ENCODE assay signal across 8 cellular contexts in the genomic region with DNA sequence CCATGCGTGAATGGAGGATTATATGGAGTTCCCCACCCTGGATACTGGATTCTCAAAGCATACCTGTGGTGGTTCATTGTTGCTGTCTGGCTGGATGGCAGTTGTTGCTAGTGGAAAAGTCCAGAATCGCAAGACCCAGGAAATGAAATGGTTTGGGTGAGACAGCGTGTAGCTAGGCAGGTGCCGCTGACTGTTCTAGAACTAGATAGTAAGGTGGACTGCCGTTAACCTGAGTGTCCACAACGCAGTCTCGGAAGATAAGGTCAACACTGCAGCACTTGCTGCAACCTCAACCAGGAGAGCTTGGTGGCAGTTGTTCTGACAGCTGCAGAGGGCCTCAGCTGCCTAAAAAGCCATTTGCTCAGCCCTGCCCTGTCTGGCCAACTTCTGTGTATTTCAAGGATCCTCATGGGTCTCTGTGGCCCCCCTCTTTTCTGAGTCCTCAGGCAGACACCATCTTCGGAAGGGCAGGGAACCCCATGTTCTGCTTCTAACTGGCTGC. TPM values are rescaled to one million over a fixed set of nuclear protein-coding genes. Genes with fewer than 3 reads are reported as not detected.
DNase-seq lines count a peak whose midpoint lies in the region; ATAC-seq and TF ChIP-seq lines count a peak whose summit lies in the region.

No MANE protein-coding gene starts in this region.

- intact Hi-C loops in HCT116 (cut with micrococcal nuclease) (loop anchor here (5.0 kb wide), 1 partner anchor 87 kb away; no protein-coding TSS in a partner anchor), right cardiac atrium (cut with DNase I) (loop anchor here in 1 of 4 donors (2.0 kb wide), 1 partner anchor 19 kb away; no protein-coding TSS in a partner anchor)

- DNase-seq in HCT116 (ENCODE audit: low read depth, low spot score) (no peak), T-helper 17 cell (no peak), right cardiac atrium (peak in 1 of 3 donors; percentile 69), D341Med (ENCODE audit: low spot score) (no peak), SKM-1 treated with dmso at 0.1 percent for 144 hours (lab: John Stamatoyannopoulos, UW; ENCODE audit: unreplicated experiment) (no peak)

- no peak for TF ChIP-seq RAD21 in HCT116 (IDR thresholded peaks at IDR 0.05; ENCODE audit: low read depth)

- CTCF ChIA-PET in HCT116 (lab: Charles Lee), result interaction anchor here (1.2 to 1.5 kb wide), 4 partner anchors 16 to 131 kb away, joined by 3 to 6 read pairs (median 4); no protein-coding TSS in a partner anchor

- H3K36me3 Mint-ChIP-seq in T-helper 17 cell (ENCODE audit: low read depth), result no peaks in the 10 kb centered on the region

- H3K4me2 ChIP-seq in HCT116 (ENCODE audit: low read length), result peak overlapping the region; percentile 72

- TF ChIP-seq CTCF in HCT116 (IDR thresholded peaks at IDR 0.05 in 2 of 3, conservative IDR thresholded peaks at IDR 0.05 in 1 of 3; ENCODE audit: borderline replicate concordance in 1 of 3, insufficient read depth in 1 of 3, low read depth in 2 of 3, low read length in 2 of 3), result no peak

- peaks cover 30% of the 10 kb centered on the region for H3K4me1 Mint-ChIP-seq in T-helper 17 cell

- peak overlapping the region; percentile 98 for H3K27ac Mint-ChIP-seq in T-helper 17 cell

- H3K36me3 ChIP-seq in HCT116 (ENCODE audit: control insufficient read depth in 1 of 2, insufficient read depth in 2 of 2, low read length in 2 of 2) (no peaks in the 10 kb centered on the region), skeletal muscle tissue (ENCODE audit: control insufficient read depth in 3 of 3, insufficient read depth in 3 of 3, low read length in 3 of 3) (no peaks in the 10 kb centered on the region)

- peak overlapping the region; percentile 87 for H3K27ac ChIP-seq in HCT116 (ENCODE audit: low read depth, low read length)
- peak overlapping the region; percentile 100 for H3K27ac ChIP-seq in right cardiac atrium (ENCODE audit: low read length)
- H3K27ac ChIP-seq in skeletal muscle tissue (ENCODE audit: low read depth, low read length), result peak overlapping the region; percentile 90

- 55% methylated on average over 8 of the region's 8 CpGs for WGBS in right cardiac atrium

- no peaks in the 10 kb centered on the region for H3K27me3 Mint-ChIP-seq in T-helper 17 cell

- no peaks in the 10 kb centered on the region for H3K79me2 ChIP-seq in HCT116 (ENCODE audit: insufficient read depth, low read length)

- H3K4me3 Mint-ChIP-seq in T-helper 17 cell, result peak overlapping the region; percentile 9

- H4K20me1 ChIP-seq in HCT116 (ENCODE audit: insufficient read depth), result no peaks in the 10 kb centered on the region

- H3K9me3 ChIP-seq in HCT116 (ENCODE audit: control insufficient read depth in 1 of 2, insufficient read depth in 1 of 2, low read depth in 1 of 2, low read length in 2 of 2) (no peaks in the 10 kb centered on the region), T-helper 17 cell (ENCODE audit: control insufficient read depth, low read length, poor library complexity, severe bottlenecking) (no peaks in the 10 kb centered on the region), right cardiac atrium (ENCODE audit: control insufficient read depth, low read length) (no peaks in the 10 kb centered on the region), skeletal muscle tissue (ENCODE audit: control insufficient read depth in 3 of 3, low read length in 3 of 3) (no peaks in the 10 kb centered on the region)

- H3K4me3 ChIP-seq in HCT116 (replicated peaks in 1 of 2; ENCODE audit: low read depth in 1 of 2, low read length in 2 of 2) (0 out of 4 replicates have a peak overlapping the region, but pooled peaks of 1 of the 2 experiments have one; percentile 22), right cardiac atrium (ENCODE audit: low read length) (no peak overlapping the region), skeletal muscle tissue (ENCODE audit: low read length in 3 of 3) (peak overlapping the region in 2 of 3 donors; percentile 25 to 46)

- H3K4me1 ChIP-seq in HCT116 (ENCODE audit: control insufficient read depth in 1 of 2, insufficient read depth in 2 of 2, low read length in 2 of 2) (peaks cover 90 to 93% of the 10 kb centered on the region in 2 experiments), right cardiac atrium (ENCODE audit: control insufficient read depth, insufficient read depth, low read length) (peaks cover 36% of the 10 kb centered on the region), skeletal muscle tissue (ENCODE audit: control insufficient read depth in 3 of 3, insufficient read depth in 3 of 3, low read length in 3 of 3) (peaks cover 60 to 74% (median 71%) of the 10 kb centered on the region in 3 donors)

- H3K9ac ChIP-seq in HCT116 (ENCODE audit: low read length) (peak overlapping the region; percentile 42), skeletal muscle tissue (ENCODE audit: low read depth in 1 of 3, low read length in 3 of 3) (peak overlapping the region; percentile 39 to 68 (median 66))

- BruUV-seq in HCT116 (replicated peaks; lab: Mats Ljungman, UMichigan), result TSS peak; percentile 90

- no peak for TF ChIP-seq POLR2A in HCT116 (IDR thresholded peaks at IDR 0.05; ENCODE audit: borderline replicate concordance, extremely low read depth, insufficient read depth, insufficient read length)

- no peaks in the 10 kb centered on the region for H3K9me2 ChIP-seq in HCT116 (ENCODE audit: insufficient read depth)

- H2AFZ ChIP-seq in HCT116 (ENCODE audit: low read depth, low read length, poor library complexity, severe bottlenecking), result peak overlapping the region; percentile 90

- RAD21 ChIA-PET in HCT116 (lab: Charles Lee; ENCODE audit: low non-redundant PET in 1 of 2, low total read pairs in 2 of 2, uncharacterized antibody in 2 of 2, unreplicated experiment in 2 of 2), result interaction anchor here in 1 of 2 experiments (1.9 kb wide), 1 partner anchor 97 kb away, joined by 6 read pairs; no protein-coding TSS in a partner anchor

- POLR2A ChIA-PET in HCT116 (lab: Charles Lee), result interaction anchor here (1.8 kb wide), 1 partner anchor 82 kb away, joined by 9 read pairs; no protein-coding TSS in a partner anchor

- ATAC-seq in HCT116 (no peak), T-helper 17 cell (no peak), right cardiac atrium (no peak), HG03469 (IDR thresholded peaks at IDR 0.05; ENCODE audit: unreplicated experiment) (no peak), HG02973 (IDR thresholded peaks at IDR 0.05; ENCODE audit: unreplicated experiment) (no peak)

- no peaks in the 10 kb centered on the region for H3K27me3 ChIP-seq in HCT116 (ENCODE audit: insufficient read depth, low read length)
- no peaks in the 10 kb centered on the region for H3K27me3 ChIP-seq in right cardiac atrium (ENCODE audit: control insufficient read depth, insufficient read depth)
- no peaks in the 10 kb centered on the region for H3K27me3 ChIP-seq in skeletal muscle tissue (ENCODE audit: control insufficient read depth in 3 of 3, insufficient read depth in 3 of 3, low read length in 3 of 3)

TF ChIP-seq in HCT116, 20 proteins besides CTCF, POLR2A, EP300 and RAD21:
- TF ChIP-seq POLR2AphosphoS5 (IDR thresholded peaks at IDR 0.05; ENCODE audit: low read depth, low read length) (no peak), ELF1 (IDR thresholded peaks at IDR 0.05; ENCODE audit: borderline replicate concordance, low read depth) (no peak), SP1 (IDR thresholded peaks at IDR 0.05; ENCODE audit: low read depth) (no peak), SRF (IDR thresholded peaks at IDR 0.05; ENCODE audit: low read depth) (no peak), ZFX (IDR thresholded peaks at IDR 0.05) (no peak), CBX3 (IDR thresholded peaks at IDR 0.05; ENCODE audit: low read depth) (no peak)
- TF ChIP-seq, protein P1, sequence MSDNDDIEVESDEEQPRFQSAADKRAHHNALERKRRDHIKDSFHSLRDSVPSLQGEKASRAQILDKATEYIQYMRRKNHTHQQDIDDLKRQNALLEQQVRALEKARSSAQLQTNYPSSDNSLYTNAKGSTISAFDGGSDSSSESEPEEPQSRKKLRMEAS (IDR thresholded peaks at IDR 0.05), result no peak
- TF ChIP-seq, protein P2, sequence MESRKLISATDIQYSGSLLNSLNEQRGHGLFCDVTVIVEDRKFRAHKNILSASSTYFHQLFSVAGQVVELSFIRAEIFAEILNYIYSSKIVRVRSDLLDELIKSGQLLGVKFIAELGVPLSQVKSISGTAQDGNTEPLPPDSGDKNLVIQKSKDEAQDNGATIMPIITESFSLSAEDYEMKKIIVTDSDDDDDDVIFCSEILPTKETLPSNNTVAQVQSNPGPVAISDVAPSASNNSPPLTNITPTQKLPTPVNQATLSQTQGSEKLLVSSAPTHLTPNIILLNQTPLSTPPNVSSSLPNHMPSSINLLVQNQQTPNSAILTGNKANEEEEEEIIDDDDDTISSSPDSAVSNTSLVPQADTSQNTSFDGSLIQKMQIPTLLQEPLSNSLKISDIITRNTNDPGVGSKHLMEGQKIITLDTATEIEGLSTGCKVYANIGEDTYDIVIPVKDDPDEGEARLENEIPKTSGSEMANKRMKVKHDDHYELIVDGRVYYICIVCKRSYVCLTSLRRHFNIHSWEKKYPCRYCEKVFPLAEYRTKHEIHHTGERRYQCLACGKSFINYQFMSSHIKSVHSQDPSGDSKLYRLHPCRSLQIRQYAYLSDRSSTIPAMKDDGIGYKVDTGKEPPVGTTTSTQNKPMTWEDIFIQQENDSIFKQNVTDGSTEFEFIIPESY (IDR thresholded peaks at IDR 0.05; ENCODE audit: extremely low read depth, insufficient replicate concordance, low read length), result no peak
TF ChIP-seq in HCT116: peak in this region for 0.

RNA-seq across cellular contexts. Expression of gene IRF2BPL, which starts 15.5 kb away (rescaled TPM):
- total RNA-seq in HCT116 (2021; ENCODE audit: unreplicated experiment) (74.6 TPM), T-helper 17 cell (10 to 100 TPM; 41.9 to 51.7 TPM), right cardiac atrium (10 to 100 TPM; 43.5 to 61.2 (median 51.5) TPM), skeletal muscle tissue (20.9 TPM)
- 47.4 and 49.8 TPM in 2 replicates for polyA plus RNA-seq in HCT116 (2012)
- 22.0 TPM for polyA plus RNA-seq in right cardiac atrium

RNA-seq across cellular contexts. Expression of gene CIPC, which starts 54.0 kb away (rescaled TPM):
- total RNA-seq in HCT116 (2021; ENCODE audit: unreplicated experiment) (20.6 TPM), T-helper 17 cell (10 to 100 TPM; 11.2 to 13.4 TPM), right cardiac atrium (10 to 100 TPM; 54.3 to 73.1 (median 65.9) TPM), skeletal muscle tissue (13.6 TPM)
- 7.4 and 8.7 TPM in 2 replicates for polyA plus RNA-seq in HCT116 (2012)
- polyA plus RNA-seq in right cardiac atrium, result 28.1 TPM
